In the genomic region with DNA sequence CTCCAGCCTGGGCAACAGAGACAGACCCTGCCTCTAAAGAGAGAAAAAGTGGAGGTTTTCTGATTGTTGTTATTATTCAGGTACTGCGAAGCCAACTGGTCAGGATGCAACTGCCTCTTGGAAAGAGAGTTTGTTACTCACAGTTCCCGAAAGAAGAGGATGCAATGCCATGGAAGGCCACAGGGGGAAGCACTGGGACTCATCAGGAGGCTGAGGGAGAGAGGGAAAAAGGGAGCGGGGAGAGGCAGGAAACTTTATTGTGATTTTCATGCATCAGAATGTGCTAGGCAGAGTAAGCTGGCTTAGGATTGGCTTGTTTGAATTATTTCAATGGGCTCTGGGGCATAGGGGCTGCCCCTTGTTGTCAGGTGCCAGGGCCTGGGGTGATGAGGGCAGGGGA, we compare ENCODE assay signal across 10 cellular contexts. TPM values are rescaled to one million over a fixed set of nuclear protein-coding genes. Genes with fewer than 3 reads are reported as not detected.
DNase-seq lines count a peak whose midpoint lies in the region; ATAC-seq and TF ChIP-seq lines count a peak whose summit lies in the region.
"Had no signal": no experiment of that assay in that cellular context is flagged by ENCODE, and none has a peak within 500 bp of the region (broad histone marks: within the 10 kb centered on the region; RNA-seq: fewer than 3 reads in every experiment).

No MANE protein-coding gene starts in this region.

- H3K4me3 ChIP-seq in esophagus muscularis mucosa, result no peak overlapping the region
- H3K4me3 ChIP-seq in spleen, result no peak overlapping the region
- H3K4me3 ChIP-seq: SK-N-MC had no signal

- no peak for TF ChIP-seq POLR2A in esophagus muscularis mucosa (IDR thresholded peaks at IDR 0.05; ENCODE audit: low read depth)
- TF ChIP-seq POLR2A in spleen (IDR thresholded peaks at IDR 0.05), result no peak

- WGBS in esophagus muscularis mucosa, result 93% methylated on average over 3 of the region's 3 CpGs
- 65 to 90% (median 83%) methylated on average over 3 of the region's 3 CpGs for WGBS in spleen, 5 donors

- no peak for TF ChIP-seq EP300 in esophagus muscularis mucosa (IDR thresholded peaks at IDR 0.05)

- no peak for ATAC-seq in GM19023 (IDR thresholded peaks at IDR 0.05; ENCODE audit: unreplicated experiment)

- H3K27me3 ChIP-seq in esophagus muscularis mucosa (no peaks in the 10 kb centered on the region), spleen (replicated peaks in 1 of 7) (no peaks in the 10 kb centered on the region)

- TF ChIP-seq CTCF in esophagus muscularis mucosa (IDR thresholded peaks at IDR 0.05) (peak in 2 of 3 experiments; percentile 18 to 47), spleen (IDR thresholded peaks at IDR 0.05 in 8 of 11, conservative IDR thresholded peaks at IDR 0.05 in 3 of 11) (peak in 10 of 11 experiments; percentile 14 to 65 (median 55))

- H3K9me3 ChIP-seq in esophagus muscularis mucosa, result no peaks in the 10 kb centered on the region
- H3K9me3 ChIP-seq in spleen, result peaks cover 0 to 6% (median 0%) of the 10 kb centered on the region in 8 donors

- H3K4me1 ChIP-seq in esophagus muscularis mucosa, result peaks cover 13 to 31% (median 21%) of the 10 kb centered on the region in 4 donors
- H3K4me1 ChIP-seq in spleen, result peaks cover 19 to 91% (median 69%) of the 10 kb centered on the region in 6 donors

- peak; percentile 40 to 45 for DNase-seq in activated CD4-positive, alpha-beta T cell treated with anti-CD3 and anti-CD28 coated beads, Interleukin-2, amount 50 U/mL, for 48 hours
- no peak for DNase-seq in activated CD4-positive, alpha-beta T cell treated with anti-CD3 and anti-CD28 coated beads, Interleukin-2, amount 50 U/mL, for 4 hours
- peak; percentile 39 for DNase-seq in NAMALWA (ENCODE audit: low spot score)
- no peak for DNase-seq in esophagus muscularis mucosa (ENCODE audit: extremely low spot score)
- DNase-seq in spleen, result no peak
- no peak for DNase-seq in activated gamma-delta T cell (lab: John Stamatoyannopoulos, UW)
- DNase-seq in activated CD8-positive, alpha-beta memory T cell treated with anti-CD3 and anti-CD28 coated beads, Interleukin-2, amount 50 U/mL, for 48 hours, result no peak
- DNase-seq: hippocampal formation had no signal

- intact Hi-C loops in esophagus muscularis mucosa (cut with DNase I) (no loop called here), spleen (cut with DNase I; ENCODE audit: low total_unique reads) (no loop called here)

- peaks cover 30 to 50% (median 45%) of the 10 kb centered on the region in 4 donors for H3K36me3 ChIP-seq in esophagus muscularis mucosa
- peaks cover 6 to 93% (median 35%) of the 10 kb centered on the region in 6 donors for H3K36me3 ChIP-seq in spleen

- H3K27ac ChIP-seq in esophagus muscularis mucosa (replicated peaks in 1 of 4) (no peak overlapping the region), spleen (peak overlapping the region in 3 of 8 donors; percentile 91 to 93 (median 92))
- H3K27ac ChIP-seq: SK-N-MC had no signal

RNA-seq across cellular contexts. Expression of a gene that starts 27.6 kb away (rescaled TPM):
- total RNA-seq in esophagus muscularis mucosa (10 to 100 TPM; 52.6 to 73.3 (median 57.7) TPM), spleen (100 to 1,000 TPM; 232 to 329 (median 281) TPM)
- polyA plus RNA-seq in spleen, result 100 to 1,000 TPM in 2 of 3 donors, 10 to 100 TPM in 1; 70.5 to 192 (median 190) TPM

RNA-seq across cellular contexts. Expression of a gene that starts 27.9 kb away (rescaled TPM):
- total RNA-seq in esophagus muscularis mucosa (1 to 10 TPM; 3.3 to 6.6 (median 4.6) TPM), spleen (10 to 100 TPM in 5 of 7 donors, 1 to 10 TPM in 2; 7.7 to 15.3 (median 13.2) TPM)
- polyA plus RNA-seq in spleen, result 10 to 100 TPM; 20.5 to 24.5 (median 22.6) TPM

Comparison
In these comparisons a context has a peak if more than half of its experiments do, and no peak if none do; other contexts are left out.
1. DNase-seq: peak in activated CD4-positive, alpha-beta T cell treated with anti-CD3 and anti-CD28 coated beads, Interleukin-2, amount 50 U/mL, for 48 hours (2 of 2) and NAMALWA (single experiment); none in activated CD4-positive, alpha-beta T cell treated with anti-CD3 and anti-CD28 coated beads, Interleukin-2, amount 50 U/mL, for 4 hours (0 of 2), esophagus muscularis mucosa (single experiment), spleen (single experiment), activated gamma-delta T cell (single experiment) and activated CD8-positive, alpha-beta memory T cell treated with anti-CD3 and anti-CD28 coated beads, Interleukin-2, amount 50 U/mL, for 48 hours (single experiment).